In the genomic region with DNA sequence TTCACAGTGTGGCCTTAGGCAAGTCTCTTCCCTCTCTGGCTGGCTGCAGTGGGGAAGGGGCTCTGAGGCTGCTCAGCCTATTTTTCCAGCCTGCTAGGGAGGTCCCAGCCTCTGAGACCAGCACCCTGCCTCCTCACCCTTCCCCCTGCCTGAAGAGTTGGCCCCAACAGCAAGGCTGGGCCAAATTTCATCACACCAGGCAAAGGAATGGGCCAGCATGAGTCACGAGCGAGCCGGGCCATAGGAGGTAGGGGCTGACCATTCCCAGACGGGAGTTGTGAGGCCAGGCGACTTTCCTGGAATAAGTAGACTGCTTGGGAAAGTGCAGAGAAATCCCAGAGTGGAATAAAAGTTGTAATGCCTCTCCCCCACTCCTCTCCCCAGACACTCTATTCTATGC, we compare ENCODE assay signal across 11 cellular contexts. TPM values are rescaled to one million over a fixed set of nuclear protein-coding genes. Genes with fewer than 3 reads are reported as not detected.
DNase-seq lines count a peak whose midpoint lies in the region; ATAC-seq, FAIRE-seq and TF ChIP-seq lines count a peak whose summit lies in the region.
"Had no signal": no experiment of that assay in that cellular context is flagged by ENCODE, and none has a peak within 500 bp of the region (broad histone marks: within the 10 kb centered on the region; RNA-seq: fewer than 3 reads in every experiment).

No MANE protein-coding gene starts in this region.

- H3K9me3 ChIP-seq in IMR-90 (ENCODE audit: control insufficient read depth, insufficient read depth, low read length) (0 out of 2 replicates have a peak, but pooled peaks cover 3% of the 10 kb centered on the region), H1 (ENCODE audit: insufficient read depth in 2 of 2, low read depth in 1 of 2, low read length in 1 of 2) (no peaks in the 10 kb centered on the region), mesodermal cell (ENCODE audit: control insufficient read depth, low read length) (peaks cover 16% of the 10 kb centered on the region), uterus (no peaks in the 10 kb centered on the region)

- H2AK5ac ChIP-seq in IMR-90 (ENCODE audit: low read depth, low read length) = peak overlapping the region; percentile 74
- H2AK5ac ChIP-seq in H1 (ENCODE audit: low read depth, low read length) = no peak overlapping the region

- intact Hi-C loops in IMR-90 (cut with micrococcal nuclease) = no loop called here
- intact Hi-C loops in uterus (cut with DNase I; ENCODE audit: low total_unique reads) = no loop called here

- peaks cover 26% of the 10 kb centered on the region for H3K9me1 ChIP-seq in IMR-90 (ENCODE audit: insufficient read depth, low read length)

- H3K4me1 ChIP-seq in IMR-90 (ENCODE audit: control insufficient read depth, insufficient read depth, low read length) (peaks cover 31% of the 10 kb centered on the region), H1 (replicated peaks in 1 of 4; ENCODE audit: control insufficient read depth in 3 of 4, insufficient read depth in 4 of 4, low read length in 3 of 4) (peaks cover 0 to 17% (median 4%) of the 10 kb centered on the region in 4 experiments; a peak in 6 of 7 replicates), mesodermal cell (ENCODE audit: control insufficient read depth, insufficient read depth, low read length, poor library complexity, severe bottlenecking) (peaks cover 57% of the 10 kb centered on the region), uterus (peaks cover 0 to 4% of the 10 kb centered on the region in 2 donors)

- H2BK120ac ChIP-seq in IMR-90 (ENCODE audit: low read depth, low read length) (peak overlapping the region; percentile 97), H1 (replicated peaks; ENCODE audit: low read depth, low read length) (no peak overlapping the region)

- H2BK12ac ChIP-seq in H1 (ENCODE audit: low read depth, low read length) = no peak overlapping the region

- POLR2A ChIA-PET in IMR-90 (lab: Charles Lee; ENCODE audit: unreplicated experiment) = no interaction called here
- POLR2A ChIA-PET in H1 (lab: Charles Lee; ENCODE audit: partially characterized antibody) = no interaction called here

- peak overlapping the region; percentile 95 for H3K4ac ChIP-seq in IMR-90 (ENCODE audit: low read depth, low read length)
- H3K4ac ChIP-seq in H1 (replicated peaks; ENCODE audit: insufficient read length, low read depth, low read length) = no peak overlapping the region

- CTCF ChIA-PET in IMR-90 (lab: Yijun Ruan, JAX) = no interaction called here
- CTCF ChIA-PET in H1 (lab: Charles Lee; ENCODE audit: partially characterized antibody) = interaction anchor here (1.3 to 51.2 kb wide), 2 partner anchors 36 to 62 kb away, joined by 3 to 856 read pairs; no protein-coding TSS in a partner anchor

- H3K79me1 ChIP-seq in IMR-90 (ENCODE audit: low read depth in 1 of 2, low read length in 2 of 2) = no peaks in the 10 kb centered on the region
- H3K79me1 ChIP-seq in H1 (ENCODE audit: low read depth, low read length) = no peaks in the 10 kb centered on the region

- peak overlapping the region; percentile 93 for H2AK9ac ChIP-seq in IMR-90 (replicated peaks; ENCODE audit: low read depth, low read length, poor library complexity)

- H4K20me1 ChIP-seq in IMR-90 (ENCODE audit: insufficient read depth, low read length) (no peaks in the 10 kb centered on the region), H1 (replicated peaks in 1 of 2; ENCODE audit: control insufficient read depth in 1 of 2, insufficient read depth in 2 of 2, low read length in 2 of 2) (no peaks in the 10 kb centered on the region)

- H3K36me3 ChIP-seq in IMR-90 (ENCODE audit: control insufficient read depth, insufficient read depth, low read length) (no peaks in the 10 kb centered on the region), H1 (ENCODE audit: control insufficient read depth in 2 of 4, insufficient read depth in 4 of 4, low read length in 3 of 4) (no peaks in the 10 kb centered on the region), mesodermal cell (ENCODE audit: control insufficient read depth, insufficient read depth, low read length) (no peaks in the 10 kb centered on the region), uterus (no peaks in the 10 kb centered on the region)

- DNase-seq in IMR-90 = peak; percentile 87
- DNase-seq in H1 (ENCODE audit: low read depth in 1 of 2, low spot score in 2 of 2) = no peak
- DNase-seq in uterus = peak; percentile 84 to 85
- DNase-seq in NCI-H1930 (lab: John Stamatoyannopoulos, UW) = no peak
- DNase-seq: activated CD8-positive, alpha-beta memory T cell treated with anti-CD3 and anti-CD28 coated beads, Interleukin-2, amount 50 U/mL, for 4 hours; dermis blood vessel endothelial cell; NCI-H2029 treated with DMSO at 0.1 percent for 48 hours; stimulated activated CD4-positive, alpha-beta T cell treated with anti-CD3 and anti-CD28 coated beads, Interleukin-4, amount 100 ng/mL, for 4 hours had no signal

- no peak for FAIRE-seq in H1 (lab: Jason Lieb, UNC)

- WGBS in IMR-90 (ENCODE audit: extremely low coverage in 2 of 2, insufficient read length in 1 of 2), 2 experiments = no CpG with 5 or more reads among the region's 5 CpGs
- 90% methylated on average over 5 of the region's 5 CpGs; no CpG with 5 or more reads in 1 of the 2 experiments for WGBS in H1 (ENCODE audit: extremely low coverage in 1 of 2, insufficient coverage in 1 of 2, insufficient read length in 1 of 2, insufficient replicate concordance in 2 of 2, low coverage in 1 of 2, low lambda C conversion rate in 2 of 2, missing lambda C conversion rate in 1 of 2), 2 experiments
- 53% methylated on average over 3 to 4 of the region's 5 CpGs for WGBS in mesodermal cell (ENCODE audit: insufficient coverage in 2 of 2), 2 experiments

- no peaks in the 10 kb centered on the region for H3K79me2 ChIP-seq in H1 (ENCODE audit: control insufficient read depth in 1 of 2, insufficient read depth in 2 of 2, low read length in 2 of 2)

- in situ Hi-C loops in IMR-90 (cut with MboI; ENCODE audit: low sequenced_read_pairs) = no loop called here

- H3K56ac ChIP-seq in IMR-90 (ENCODE audit: extremely low read depth, insufficient read depth, low read length) (no peak overlapping the region), H1 (replicated peaks; ENCODE audit: insufficient read length, low read depth, low read length) (no peak overlapping the region)

- H3K27me3 ChIP-seq in IMR-90 (ENCODE audit: control insufficient read depth, insufficient read depth, low read length) (no peaks in the 10 kb centered on the region), H1 (replicated peaks in 1 of 4; ENCODE audit: control insufficient read depth in 3 of 4, extremely low read depth in 1 of 4, insufficient read depth in 3 of 4, low read length in 3 of 4) (peaks cover 0 to 6% (median 3%) of the 10 kb centered on the region in 4 experiments; a peak in 5 of 7 replicates), uterus (no peaks in the 10 kb centered on the region)

- peak overlapping the region; percentile 98 for H2BK20ac ChIP-seq in IMR-90 (ENCODE audit: low read depth, low read length)
- no peak overlapping the region for H2BK20ac ChIP-seq in H1 (ENCODE audit: low read length)

- peak overlapping the region; percentile 72; the same call in 2 of the 3 replicates for H2BK15ac ChIP-seq in IMR-90 (ENCODE audit: low read depth, low read length)
- H2BK15ac ChIP-seq in H1 (ENCODE audit: low read length) = no peak overlapping the region

- H3K14ac ChIP-seq in IMR-90 (replicated peaks; ENCODE audit: low read depth, low read length) = peak overlapping the region; percentile 81; the same call in 1 of the 2 replicates
- no peak overlapping the region for H3K14ac ChIP-seq in H1 (ENCODE audit: insufficient read length)

- H3K9ac ChIP-seq in IMR-90 (ENCODE audit: low read depth, low read length) (peak overlapping the region; percentile 17), H1 (replicated peaks in 1 of 4; ENCODE audit: extremely low read depth in 1 of 4, low read depth in 3 of 4, low read length in 3 of 4) (no peak overlapping the region)

- TF ChIP-seq POLR2A in IMR-90 (IDR thresholded peaks at IDR 0.05; ENCODE audit: low read depth, low read length) = no peak
- TF ChIP-seq POLR2A in H1 (IDR thresholded peaks at IDR 0.05; ENCODE audit: control extremely low read depth in 1 of 2, low read depth in 2 of 2, low read length in 2 of 2) = no peak
- TF ChIP-seq POLR2A in uterus (IDR thresholded peaks at IDR 0.05) = no peak

- BruUV-seq in IMR-90 (replicated peaks; lab: Mats Ljungman, UMichigan) = no TSS peak

- H3K4me3 ChIP-seq in IMR-90 (ENCODE audit: insufficient read depth, low read depth, low read length) (no peak overlapping the region), H1 (ENCODE audit: extremely low read depth in 1 of 4, insufficient read depth in 2 of 4, low read depth in 3 of 4, low read length in 4 of 4) (no peak overlapping the region), mesodermal cell (ENCODE audit: extremely low read depth, insufficient read depth, low read length, poor library complexity, severe bottlenecking) (no peak overlapping the region), uterus (no peak overlapping the region)

- TF ChIP-seq CTCF in IMR-90 (conservative IDR thresholded peaks at IDR 0.05; ENCODE audit: low read depth, low read length) (no peak), H1 (IDR thresholded peaks at IDR 0.05; ENCODE audit: control extremely low read depth in 1 of 3, insufficient read depth in 1 of 3, low read depth in 1 of 3, low read length in 3 of 3) (no peak), uterus (IDR thresholded peaks at IDR 0.05) (no peak)

- no peaks in the 10 kb centered on the region for H3K23me2 ChIP-seq in H1 (ENCODE audit: low read depth, low read length)

- no peak for TF ChIP-seq EP300 in H1 (IDR thresholded peaks at IDR 0.05; ENCODE audit: borderline replicate concordance in 1 of 2, low read depth in 2 of 2, low read length in 2 of 2)

- H2BK5ac ChIP-seq in IMR-90 (ENCODE audit: low read depth, low read length, poor library complexity, severe bottlenecking) (peak overlapping the region; percentile 91), H1 (ENCODE audit: low read depth, low read length) (no peak overlapping the region)

- H4K91ac ChIP-seq in IMR-90 (ENCODE audit: insufficient read depth, low read depth, low read length) (peak overlapping the region; percentile 90), H1 (replicated peaks; ENCODE audit: insufficient read length, low read length) (no peak overlapping the region)

- H4K8ac ChIP-seq in IMR-90 (ENCODE audit: low read depth in 2 of 2, low read length in 2 of 2) (peak overlapping the region in 1 of 2 experiments; percentile 90; a peak in 2 of 4 replicates), H1 (ENCODE audit: extremely low read depth, insufficient read depth, low read length) (no peak overlapping the region)

- no peak for TF ChIP-seq RAD21 in IMR-90 (IDR thresholded peaks at IDR 0.05; ENCODE audit: low read length)
- TF ChIP-seq RAD21 in H1 (IDR thresholded peaks at IDR 0.05 in 1 of 2, conservative IDR thresholded peaks at IDR 0.05 in 1 of 2; ENCODE audit: low read depth in 2 of 2, low read length in 2 of 2) = no peak

- dilution Hi-C loops in IMR-90 (cut with HindIII; ENCODE audit: low sequenced_read_pairs, unreplicated experiment) = no loop called here

- ATAC-seq in IMR-90 (ENCODE audit: low read depth) (peak; percentile 74), HG02885 (IDR thresholded peaks at IDR 0.05; ENCODE audit: poor library complexity, unreplicated experiment) (no peak), GM21526 (IDR thresholded peaks at IDR 0.05; ENCODE audit: low FRiP score, unreplicated experiment) (no peak)

- peak overlapping the region; percentile 65 for H3K18ac ChIP-seq in IMR-90 (ENCODE audit: low read depth, low read length)
- peak overlapping the region; percentile 10; the same call in 1 of the 2 replicates for H3K18ac ChIP-seq in H1 (ENCODE audit: extremely low read depth, low read length)

- H3K27ac ChIP-seq in IMR-90 (ENCODE audit: insufficient read depth, low read length) = peak overlapping the region; percentile 89
- no peak overlapping the region for H3K27ac ChIP-seq in H1 (ENCODE audit: low read depth, low read length)
- peak overlapping the region; percentile 58 for H3K27ac ChIP-seq in mesodermal cell (ENCODE audit: low read depth, low read length, severe bottlenecking)
- H3K27ac ChIP-seq in uterus = peak overlapping the region; percentile 58 to 59

- peak overlapping the region; percentile 56; the same call in 1 of the 2 replicates for H3K23ac ChIP-seq in IMR-90 (ENCODE audit: low read depth, low read length)
- no peak overlapping the region for H3K23ac ChIP-seq in H1 (ENCODE audit: insufficient read length)

- H2AFZ ChIP-seq in IMR-90 (replicated peaks; ENCODE audit: low read length, poor library complexity) (peak overlapping the region; percentile 79), H1 (ENCODE audit: low read length) (no peak overlapping the region)

- peak overlapping the region; percentile 23; the same call in 1 of the 2 replicates for H3K4me2 ChIP-seq in IMR-90 (ENCODE audit: low read depth, low read length)
- no peak overlapping the region for H3K4me2 ChIP-seq in H1 (ENCODE audit: insufficient read depth in 1 of 2, low read depth in 2 of 2, low read length in 2 of 2)

- H4K5ac ChIP-seq in IMR-90 (ENCODE audit: low read depth, low read length) (peak overlapping the region; percentile 62), H1 (ENCODE audit: insufficient read length, low read depth, low read length) (no peak overlapping the region)

RNA-seq across cellular contexts. Expression of a gene that starts 5.7 kb away (rescaled TPM):
- total RNA-seq in IMR-90 (2012; rRNA removed) (10.8 and 11.8 TPM in 2 replicates), uterus (100 to 1,000 TPM in 1 of 4 donors, 10 to 100 TPM in 3; 39.2 to 217 (median 48.6) TPM)
- polyA plus RNA-seq in IMR-90 (2012; rRNA removed) (60.8 and 66.9 TPM in 2 replicates), H1 (2011; rRNA removed) (24.2 and 26.5 TPM in 2 replicates)
- 38.9 and 94.5 TPM in 2 replicates for polyA plus RNA-seq in IMR-90 (2012; cell fraction: cytosol; rRNA removed)
- 27.1 and 60.4 TPM in 2 replicates for polyA plus RNA-seq in IMR-90 (2012; cell fraction: nucleus; rRNA removed; ENCODE audit: low replicate concordance)
- 15.5 and 17.4 TPM in 2 replicates for total RNA-seq in H1 (2021; fragmentation: NEBNext Ultra II Directional; extraction: Animal tissue kit (Norgen Biotek cat#: 25700))
- 18.1 TPM for polyA plus RNA-seq in H1 (2011; cell fraction: cytosol; rRNA removed)
- 23.2 TPM for polyA plus RNA-seq in H1 (2011; cell fraction: nucleus; rRNA removed)
- 7.5 to 15.3 TPM (median 12.9 TPM) in 4 replicates for polyA plus RNA-seq in H1 (2012, experiment 1 of 2)
- polyA plus RNA-seq in H1 (2012, experiment 2 of 2) = 12.0 TPM
- polyA plus RNA-seq in H1 (2013, experiment 1 of 2) = 42.7 TPM
- polyA plus RNA-seq in H1 (2013, experiment 2 of 2) = 31.4 TPM
- 9.5 and 12.2 TPM in 2 replicates for polyA minus RNA-seq in H1 (2011; rRNA and poly(A)+ RNA removed)
- polyA minus RNA-seq in H1 (2011; cell fraction: cytosol; rRNA and poly(A)+ RNA removed) = 17.5 TPM
- 6.6 TPM for polyA minus RNA-seq in H1 (2011; cell fraction: nucleus; rRNA and poly(A)+ RNA removed)
- polyA plus RNA-seq in mesodermal cell (2013, experiment 1 of 2) = 172 TPM
- polyA plus RNA-seq in mesodermal cell (2013, experiment 2 of 2) = 137 TPM

Comparison
In these comparisons a context has a peak if more than half of its experiments do, and no peak if none do; other contexts are left out.
1. DNase-seq: peak in IMR-90 (single experiment) and uterus (2 of 2); none in H1 (0 of 2) and NCI-H1930 (0 of 2).